In genomic region chr19:28290963-28291657, GRCh38 we compare ENCODE assay signal across 1 cellular context.
TF ChIP-seq lines count a peak whose summit lies in the region.

No MANE protein-coding gene starts in this region.

TF ChIP-seq in GM23338, 12 proteins besides CTCF, POLR2A, EP300 and RAD21 (continued from another document):
- TF ChIP-seq ZNF462 (CRISPR knock-in tag; IDR thresholded peaks at IDR 0.05): peak; percentile 45; the same call in 1 of the 2 replicates
